ENCODE assay signal across 8 cellular contexts in genomic region chr14:68248481-68249255, GRCh38.
DNase-seq lines count a peak whose midpoint lies in the region; ATAC-seq and TF ChIP-seq lines count a peak whose summit lies in the region.

No MANE protein-coding gene starts in this region.

- H3K36me3 Mint-ChIP-seq in activated T-cell treated with anti-CD3 and anti-CD28 coated beads, Interleukin-2, amount 50 U/mL, for 72 hours (ENCODE audit: insufficient read depth in 2 of 2), result no peaks in the 10 kb centered on the region
- H3K36me3 Mint-ChIP-seq in glutamatergic neuron (ENCODE audit: unreplicated experiment), result no peaks in the 10 kb centered on the region

- peak overlapping the region; percentile 87 for H3K27ac Mint-ChIP-seq in activated T-cell treated with anti-CD3 and anti-CD28 coated beads, Interleukin-2, amount 50 U/mL, for 72 hours
- no peak overlapping the region for H3K27ac Mint-ChIP-seq in glutamatergic neuron (ENCODE audit: unreplicated experiment)

- TF ChIP-seq CTCF in GM12875 (IDR thresholded peaks at IDR 0.05; ENCODE audit: borderline replicate concordance, insufficient read depth, low read depth, low read length), result peak; percentile 20; the same call in 1 of the 2 replicates
- TF ChIP-seq CTCF in glutamatergic neuron (IDR thresholded peaks at IDR 0.05; ENCODE audit: partially characterized antibody, unreplicated experiment), result peak; percentile 61

- peaks cover 57% of the 10 kb centered on the region for H3K4me1 Mint-ChIP-seq in activated T-cell treated with anti-CD3 and anti-CD28 coated beads, Interleukin-2, amount 50 U/mL, for 72 hours (ENCODE audit: low read depth)
- no peaks in the 10 kb centered on the region for H3K4me1 Mint-ChIP-seq in glutamatergic neuron (ENCODE audit: low read depth, unreplicated experiment)

- H3K4me3 Mint-ChIP-seq in activated T-cell treated with anti-CD3 and anti-CD28 coated beads, Interleukin-2, amount 50 U/mL, for 72 hours, result no peak overlapping the region
- no peak overlapping the region for H3K4me3 Mint-ChIP-seq in glutamatergic neuron (ENCODE audit: unreplicated experiment)

- no peaks in the 10 kb centered on the region for H3K27me3 Mint-ChIP-seq in activated T-cell treated with anti-CD3 and anti-CD28 coated beads, Interleukin-2, amount 50 U/mL, for 72 hours (ENCODE audit: low read depth)
- H3K27me3 Mint-ChIP-seq in glutamatergic neuron (ENCODE audit: unreplicated experiment), result no peaks in the 10 kb centered on the region

- DNase-seq in Ammon's horn (ENCODE audit: low spot score) (peak; percentile 80), NCI-H2081 (lab: John Stamatoyannopoulos, UW) (peak; percentile 42 to 54), glutamatergic neuron (peak; percentile 20), pons (ENCODE audit: low spot score) (peak; percentile 85)
- DNase-seq in activated T-cell treated with anti-CD3 and anti-CD28 coated beads, Interleukin-2, amount 50 U/mL, for 72 hours, result peak in 1 of 2 donors; percentile 16

- H3K4me3 ChIP-seq in GM12875 (ENCODE audit: low read depth, low read length), result no peak overlapping the region

- peak; percentile 74 to 75 for ATAC-seq in activated T-cell treated with anti-CD3 and anti-CD28 coated beads, Interleukin-2, amount 50 U/mL, for 72 hours (replicated peaks in 1 of 2)
- ATAC-seq in HG02885 (IDR thresholded peaks at IDR 0.05; ENCODE audit: poor library complexity, unreplicated experiment), result no peak
- ATAC-seq in HG02623 (IDR thresholded peaks at IDR 0.05; ENCODE audit: unreplicated experiment), result no peak

- H3K9me3 Mint-ChIP-seq in activated T-cell treated with anti-CD3 and anti-CD28 coated beads, Interleukin-2, amount 50 U/mL, for 72 hours, result no peaks in the 10 kb centered on the region
- H3K9me3 Mint-ChIP-seq in glutamatergic neuron (ENCODE audit: unreplicated experiment), result no peaks in the 10 kb centered on the region

Comparison
In these comparisons a context has a peak if more than half of its experiments do, and no peak if none do; other contexts are left out.
1. ATAC-seq: peak in activated T-cell treated with anti-CD3 and anti-CD28 coated beads, Interleukin-2, amount 50 U/mL, for 72 hours (2 of 2); none in HG02885 (single experiment) and HG02623 (single experiment).